In genomic region chr3:128479558-128480086, GRCh38 we compare ENCODE assay signal across 26 cellular contexts. TPM values are rescaled to one million over a fixed set of nuclear protein-coding genes. Genes with fewer than 3 reads are reported as not detected.
A peak's percentile ranks its signal among the peaks of the same experiment; 100 is the strongest.
DNase-seq lines count a peak whose midpoint lies in the region; ATAC-seq and TF ChIP-seq lines count a peak whose summit lies in the region.
"Had no signal": no experiment of that assay in that cellular context is flagged by ENCODE, and none has a peak within 500 bp of the region (broad histone marks: within the 10 kb centered on the region; RNA-seq: fewer than 3 reads in every experiment).

No MANE protein-coding gene starts in this region.

- no peak overlapping the region for H2BK120ac ChIP-seq in neuronal stem cell (ENCODE audit: low read depth, low read length)

- ATAC-seq in HG03432 (IDR thresholded peaks at IDR 0.05; ENCODE audit: unreplicated experiment), result no peak
- ATAC-seq: GM23338 had no signal

- H2AFZ ChIP-seq in neuronal stem cell (ENCODE audit: low read length), result no peak overlapping the region
- H2AFZ ChIP-seq: GM23338, PC-9 had no signal

- H3K4me3 ChIP-seq in H7 (ENCODE audit: insufficient read depth, low read depth, low read length), result no peak overlapping the region
- H3K4me3 ChIP-seq in neuronal stem cell (ENCODE audit: low read length in 2 of 2), result peak overlapping the region in 1 of 2 donors; percentile 15
- H3K4me3 ChIP-seq: GM23338, HAP-1, PC-9 had no signal

- no peak overlapping the region for H2BK15ac ChIP-seq in neuronal stem cell (ENCODE audit: low read length)

- no peak overlapping the region for H3K4me2 ChIP-seq in neuronal stem cell (ENCODE audit: insufficient read depth, low read length, poor library complexity, severe bottlenecking)
- H3K4me2 ChIP-seq: GM23338, KMS-11, PC-9 had no signal

- no peak overlapping the region for H2BK12ac ChIP-seq in neuronal stem cell (ENCODE audit: low read length)

- H3K23ac ChIP-seq in neuronal stem cell (ENCODE audit: low read depth, low read length, poor library complexity), result no peak overlapping the region

- no peak overlapping the region for H4K91ac ChIP-seq in neuronal stem cell (ENCODE audit: low read depth, low read length, poor library complexity)

- peak overlapping the region; percentile 21 for H3K18ac ChIP-seq in neuronal stem cell (ENCODE audit: low read length)

- peaks cover 5 to 16% of the 10 kb centered on the region in 2 donors for H3K4me1 ChIP-seq in neuronal stem cell (ENCODE audit: control insufficient read depth in 2 of 2, insufficient read depth in 1 of 2, low read depth in 1 of 2, low read length in 2 of 2)

- no peaks in the 10 kb centered on the region for H3K9me3 ChIP-seq in neuronal stem cell (replicated peaks in 1 of 2; ENCODE audit: control insufficient read depth in 2 of 2, insufficient read depth in 1 of 2, low read depth in 1 of 2, low read length in 2 of 2)
- H3K9me3 ChIP-seq: HAP-1 had no signal

- H2BK5ac ChIP-seq in neuronal stem cell (ENCODE audit: low read length), result no peak overlapping the region

- DNase-seq in H7 (peak; percentile 56), neuronal stem cell (ENCODE audit: low spot score) (no peak)
- DNase-seq in activated T-cell treated with anti-CD3 and anti-CD28 coated beads, Interleukin-2, amount 50 U/mL, for 48 hours, result no peak
- no peak for DNase-seq in stimulated activated CD4-positive, alpha-beta T cell treated with anti-CD3 and anti-CD28 coated beads, Interleukin-4, amount 100 ng/mL, for 1 hour
- DNase-seq: Calu3, DMS79 treated with DMSO at 0.1 percent for 48 hours, GF-D8, IMR-90, NCI-H1048, NCI-H1436, NCI-H187, NCI-H2081 treated with DMSO at 0.1 percent for 48 hours, NCI-H2171, NCI-H226, NCI-H510A treated with DMSO at 0.1 percent for 48 hours, PC-9, RPMI8226, SHP77 treated with DMSO at 0.1 percent for 48 hours had no signal

- TF ChIP-seq CTCF in 22Rv1 (IDR thresholded peaks at IDR 0.05) (no peak), VCaP (conservative IDR thresholded peaks at IDR 0.05) (no peak)

- H3K27ac ChIP-seq in 22Rv1, result peak overlapping the region; percentile 37
- peak overlapping the region; percentile 98; the same call in 1 of the 2 replicates for H3K27ac ChIP-seq in VCaP
- H3K27ac ChIP-seq in neuronal stem cell (replicated peaks; ENCODE audit: low read length), result no peak overlapping the region
- H3K27ac ChIP-seq: C4-2B, KMS-11, PC-9 had no signal

- H2AK5ac ChIP-seq in neuronal stem cell (ENCODE audit: low read depth, low read length), result no peak overlapping the region

- H3K36me3 ChIP-seq in H7 (replicated peaks; ENCODE audit: control insufficient read depth, insufficient read depth, low read length) (no peaks in the 10 kb centered on the region), neuronal stem cell (replicated peaks in 1 of 2; ENCODE audit: control insufficient read depth in 2 of 2, insufficient read depth in 2 of 2, low read length in 2 of 2) (no peaks in the 10 kb centered on the region)

- H3K4ac ChIP-seq in neuronal stem cell (ENCODE audit: low read length), result no peak overlapping the region

- no CpG with 5 or more reads among the region's 10 CpGs for WGBS in neuronal stem cell (ENCODE audit: extremely low coverage in 2 of 2, insufficient read length in 2 of 2, insufficient replicate concordance in 1 of 2), 2 donors

- no peak overlapping the region for H4K8ac ChIP-seq in neuronal stem cell (ENCODE audit: low read depth, low read length)

- H3K14ac ChIP-seq in neuronal stem cell (ENCODE audit: low read length), result no peak overlapping the region

- H3K27me3 ChIP-seq in H7 (ENCODE audit: control insufficient read depth, insufficient read depth, low read length) (peaks cover 90% of the 10 kb centered on the region), neuronal stem cell (ENCODE audit: control insufficient read depth in 3 of 3, insufficient read depth in 3 of 3, low read depth in 1 of 3, low read length in 3 of 3) (peaks cover 26 to 100% (median 81%) of the 10 kb centered on the region in 3 experiments)

- no peaks in the 10 kb centered on the region for H3K79me1 ChIP-seq in neuronal stem cell (ENCODE audit: low read depth, low read length)

- H3K9ac ChIP-seq in neuronal stem cell (ENCODE audit: low read depth, low read length, poor library complexity), result no peak overlapping the region
- H3K9ac ChIP-seq: KMS-11 had no signal

RNA-seq across cellular contexts. Expression of gene DNAJB8, which starts 12.9 kb away (rescaled TPM):
- total RNA-seq in H7 (2014; rRNA removed; shearing (Covaris generic)), result not detected in 2 replicates
- polyA plus RNA-seq in neuronal stem cell (2013, experiment 1 of 2), result not detected
- polyA plus RNA-seq in neuronal stem cell (2013, experiment 2 of 2), result not detected
- total RNA-seq: A673, Calu3, GM23338, IMR-90, PC-9 had no signal
- polyA plus RNA-seq: GM23338, IMR-90 had no signal

RNA-seq across cellular contexts. Expression of gene GATA2, which starts 13.4 kb away (rescaled TPM):
- 3.9 and 5.4 TPM in 2 replicates for total RNA-seq in H7 (2014; rRNA removed; shearing (Covaris generic))
- polyA plus RNA-seq in neuronal stem cell (2013, experiment 1 of 2), result 0.03 TPM
- polyA plus RNA-seq in neuronal stem cell (2013, experiment 2 of 2), result 0.04 TPM
